Comparison of ENCODE assay signal across 16 cellular contexts in genomic region chr2:16554184-16554583, GRCh38.
DNase-seq lines count a peak whose midpoint lies in the region; ATAC-seq and TF ChIP-seq lines count a peak whose summit lies in the region.
"Had no signal": no experiment of that assay in that cellular context is flagged by ENCODE, and none has a peak within 500 bp of the region (broad histone marks: within the 10 kb centered on the region; RNA-seq: fewer than 3 reads in every experiment).

No MANE protein-coding gene starts in this region.

- DNase-seq in AG08396 (ENCODE audit: low spot score) (peak; percentile 4), SJCRH30 (peak; percentile 32 to 49), myocyte (ENCODE audit: low read depth) (peak; percentile 70), esophagus squamous epithelium (lab: John Stamatoyannopoulos, UW) (no peak), GM10266 (ENCODE audit: extremely low spot score) (no peak)
- DNase-seq: ACHN; AML-193; CD4-positive, alpha-beta T cell; DMS153; DMS79 treated with DMSO at 0.1 percent for 48 hours; GF-D8; HCEC 1CT had no signal

- no peak for ATAC-seq in SK-N-SH treated with all-trans-retinoic acid at 6 μM for 48 hours
- ATAC-seq: GM12878, GM23338 had no signal

- H3K36me3 ChIP-seq in SJCRH30, result peaks cover 29% of the 10 kb centered on the region
- H3K36me3 ChIP-seq in esophagus squamous epithelium, result peaks cover 0 to 41% (median 6%) of the 10 kb centered on the region in 3 donors

- H3K27ac ChIP-seq in SJCRH30 (no peak overlapping the region), esophagus squamous epithelium (no peak overlapping the region)
- H3K27ac ChIP-seq: C4-2B had no signal

- H3K9me3 ChIP-seq in SJCRH30 (replicated peaks) (no peaks in the 10 kb centered on the region), esophagus squamous epithelium (no peaks in the 10 kb centered on the region)

- H3K4me3 ChIP-seq in SJCRH30 (no peak overlapping the region), esophagus squamous epithelium (no peak overlapping the region)
- H3K4me3 ChIP-seq: GM12878, GM23338 had no signal

- TF ChIP-seq CTCF in esophagus squamous epithelium (IDR thresholded peaks at IDR 0.05), result no peak
- no peak for TF ChIP-seq CTCF in GM10266 (IDR thresholded peaks at IDR 0.05; ENCODE audit: control insufficient read depth, insufficient read depth, low read depth, missing control alignments)

- H3K4me1 ChIP-seq in SJCRH30 (peaks cover 10% of the 10 kb centered on the region; the same call in 1 of the 2 replicates), esophagus squamous epithelium (no peaks in the 10 kb centered on the region)

- intact Hi-C loops in esophagus squamous epithelium (cut with DNase I), result loop anchor here (5.0 kb wide), 1 partner anchor 53 kb away; no protein-coding TSS in a partner anchor

- H3K27me3 ChIP-seq in SJCRH30 (no peaks in the 10 kb centered on the region), esophagus squamous epithelium (no peaks in the 10 kb centered on the region)

- TF ChIP-seq POLR2A in esophagus squamous epithelium (IDR thresholded peaks at IDR 0.05), result no peak

TF ChIP-seq in SK-N-SH treated with all-trans-retinoic acid at 6 μM for 48 hours, 23 proteins besides CTCF, POLR2A, EP300 and RAD21:
- no peak for TF ChIP-seq CREB5 (CRISPR knock-in tag; IDR thresholded peaks at IDR 0.05; ENCODE audit: low read depth)
- TF ChIP-seq ZFP30 (CRISPR knock-in tag; IDR thresholded peaks at IDR 0.05), result no peak
- no peak for TF ChIP-seq ZC3H10 (CRISPR knock-in tag; IDR thresholded peaks at IDR 0.05)
- TF ChIP-seq CSDC2 (CRISPR knock-in tag; IDR thresholded peaks at IDR 0.05), result no peak
- no peak for TF ChIP-seq ISL1 (CRISPR knock-in tag; IDR thresholded peaks at IDR 0.05)
- no peak for TF ChIP-seq ZNF70 (CRISPR knock-in tag; IDR thresholded peaks at IDR 0.05)
- no peak for TF ChIP-seq OSR1 (CRISPR knock-in tag; IDR thresholded peaks at IDR 0.05)
- no peak for TF ChIP-seq PATZ1 (CRISPR knock-in tag; IDR thresholded peaks at IDR 0.05; ENCODE audit: borderline replicate concordance)
- no peak for TF ChIP-seq ZNF8 (CRISPR knock-in tag; IDR thresholded peaks at IDR 0.05)
- TF ChIP-seq SNAI2 (CRISPR knock-in tag; IDR thresholded peaks at IDR 0.05), result no peak
- TF ChIP-seq ZFP3 (CRISPR knock-in tag; IDR thresholded peaks at IDR 0.05), result no peak

Comparison
In these comparisons a context has a peak if more than half of its experiments do, and no peak if none do; other contexts are left out.
1. DNase-seq: peak in AG08396 (single experiment), SJCRH30 (2 of 2) and myocyte (single experiment); none in esophagus squamous epithelium (single experiment) and GM10266 (single experiment).